ENCODE assay signal across 15 cellular contexts in the genomic region with DNA sequence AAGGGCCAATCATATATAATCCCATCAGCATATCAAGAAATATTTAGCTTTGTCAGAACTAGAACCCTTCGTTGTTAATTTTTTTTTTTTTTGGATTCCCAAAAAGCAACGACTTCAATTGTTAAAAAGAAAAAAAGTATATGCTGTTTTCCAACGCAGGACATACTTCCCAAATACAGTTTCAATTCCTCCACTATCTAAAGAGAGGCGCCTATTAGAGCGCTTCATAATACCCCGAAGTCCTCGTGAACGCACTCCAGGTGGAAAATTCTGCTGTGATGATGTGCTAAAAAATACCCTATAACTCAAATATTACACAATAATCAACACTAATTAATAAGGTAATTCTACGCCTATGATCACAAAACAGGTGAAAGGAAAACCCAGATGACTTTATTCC. TPM values are rescaled to one million over a fixed set of nuclear protein-coding genes. Genes with fewer than 3 reads are reported as not detected.
A peak's percentile ranks its signal among the peaks of the same experiment; 100 is the strongest.
DNase-seq lines count a peak whose midpoint lies in the region; ATAC-seq and TF ChIP-seq lines count a peak whose summit lies in the region.
"Had no signal": no experiment of that assay in that cellular context is flagged by ENCODE, and none has a peak within 500 bp of the region (broad histone marks: within the 10 kb centered on the region; RNA-seq: fewer than 3 reads in every experiment).

No MANE protein-coding gene starts in this region.

- intact Hi-C loops in CD4-positive, alpha-beta memory T cell (cut with micrococcal nuclease), result no loop called here
- intact Hi-C loops in psoas muscle (cut with DNase I), result no loop called here

- H3K27me3 ChIP-seq in CD4-positive, alpha-beta memory T cell (ENCODE audit: insufficient read depth, low read length), result no peaks in the 10 kb centered on the region
- H3K27me3 ChIP-seq in psoas muscle (ENCODE audit: insufficient read depth in 3 of 3, low read length in 2 of 3), result no peaks in the 10 kb centered on the region
- H3K27me3 ChIP-seq: SJSA1 had no signal

- DNase-seq in CD4-positive, alpha-beta memory T cell, result no peak
- no peak for DNase-seq in activated naive CD8-positive, alpha-beta T cell treated with anti-CD3 and anti-CD28 coated beads, Interleukin-2, amount 50 U/mL, for 24 hours
- no peak for DNase-seq in naive B cell
- DNase-seq in stimulated activated CD8-positive, alpha-beta memory T cell treated with anti-CD3 and anti-CD28 coated beads, Interleukin-4, amount 100 ng/mL, for 48 hours, result no peak
- DNase-seq in psoas muscle, result no peak
- no peak for DNase-seq in EL
- DNase-seq: activated CD4-positive, alpha-beta T cell treated with anti-CD3 and anti-CD28 coated beads for 4 hours; foreskin fibroblast; NCI-H1694; NCI-H526; occipital lobe had no signal

- no peak for ATAC-seq in activated naive CD8-positive, alpha-beta T cell treated with anti-CD3 and anti-CD28 coated beads, Interleukin-2, amount 50 U/mL, for 24 hours
- ATAC-seq in naive B cell (ENCODE audit: low read depth in 2 of 2) (no peak), GM21619 (IDR thresholded peaks at IDR 0.05; ENCODE audit: unreplicated experiment) (no peak), psoas muscle (no peak)

- no peaks in the 10 kb centered on the region for H3K9me3 ChIP-seq in CD4-positive, alpha-beta memory T cell (ENCODE audit: control insufficient read depth in 1 of 2, low read length in 2 of 2)
- H3K9me3 ChIP-seq in psoas muscle, result no peaks in the 10 kb centered on the region

- H3K27me3 Mint-ChIP-seq in CD4-positive, alpha-beta memory T cell, result no peaks in the 10 kb centered on the region
- H3K27me3 Mint-ChIP-seq in activated naive CD8-positive, alpha-beta T cell treated with anti-CD3 and anti-CD28 coated beads, Interleukin-2, amount 50 U/mL, for 24 hours, result no peaks in the 10 kb centered on the region
- no peaks in the 10 kb centered on the region for H3K27me3 Mint-ChIP-seq in naive B cell
- H3K27me3 Mint-ChIP-seq: dendritic cell treated with granulocyte-macrophage colony-stimulating factor and Interleukin-4, amounts not matched to agents 40 ng/mL and 50 ng/mL, for 4 days had no signal

- H3K9me3 Mint-ChIP-seq in CD4-positive, alpha-beta memory T cell, result no peaks in the 10 kb centered on the region
- no peaks in the 10 kb centered on the region for H3K9me3 Mint-ChIP-seq in activated naive CD8-positive, alpha-beta T cell treated with anti-CD3 and anti-CD28 coated beads, Interleukin-2, amount 50 U/mL, for 24 hours
- H3K9me3 Mint-ChIP-seq in naive B cell, result no peaks in the 10 kb centered on the region
- H3K9me3 Mint-ChIP-seq: dendritic cell treated with granulocyte-macrophage colony-stimulating factor and Interleukin-4, amounts not matched to agents 40 ng/mL and 50 ng/mL, for 4 days had no signal

- H3K4me1 Mint-ChIP-seq in CD4-positive, alpha-beta memory T cell, result peaks cover 48 to 75% (median 58%) of the 10 kb centered on the region in 4 donors
- peaks cover 75% of the 10 kb centered on the region for H3K4me1 Mint-ChIP-seq in activated naive CD8-positive, alpha-beta T cell treated with anti-CD3 and anti-CD28 coated beads, Interleukin-2, amount 50 U/mL, for 24 hours
- H3K4me1 Mint-ChIP-seq in naive B cell, result peaks cover 51 to 83% (median 69%) of the 10 kb centered on the region in 3 donors

- H3K4me3 ChIP-seq in CD4-positive, alpha-beta memory T cell (ENCODE audit: low read length in 2 of 2), result no peak overlapping the region
- no peak overlapping the region for H3K4me3 ChIP-seq in psoas muscle
- H3K4me3 ChIP-seq: SJSA1 had no signal

- CTCF ChIA-PET in CD4-positive, alpha-beta memory T cell (lab: Charles Lee; ENCODE audit: partially characterized antibody), result interaction anchor here (0.7 to 1.6 kb wide), 5 partner anchors 8 to 74 kb away, joined by 3 to 7 read pairs (median 3); no protein-coding TSS in a partner anchor

- POLR2A ChIA-PET in CD4-positive, alpha-beta memory T cell (lab: Charles Lee; ENCODE audit: partially characterized antibody), result interaction anchor here (0.8 to 2.5 kb wide), 9 partner anchors 9 to 65 kb away, joined by 3 to 14 read pairs (median 6); a partner anchor contains a TSS

- H3K4me3 Mint-ChIP-seq in CD4-positive, alpha-beta memory T cell, result peak overlapping the region in 5 of 8 donors; percentile 17 to 66 (median 52)
- no peak overlapping the region for H3K4me3 Mint-ChIP-seq in activated naive CD8-positive, alpha-beta T cell treated with anti-CD3 and anti-CD28 coated beads, Interleukin-2, amount 50 U/mL, for 24 hours
- H3K4me3 Mint-ChIP-seq in naive B cell, result peak overlapping the region in 7 of 8 donors; percentile 2 to 74 (median 27)
- H3K4me3 Mint-ChIP-seq: dendritic cell treated with granulocyte-macrophage colony-stimulating factor and Interleukin-4, amounts not matched to agents 40 ng/mL and 50 ng/mL, for 4 days had no signal

- no peaks in the 10 kb centered on the region for H3K36me3 ChIP-seq in CD4-positive, alpha-beta memory T cell (ENCODE audit: insufficient read depth, low read length)
- H3K36me3 ChIP-seq in psoas muscle (ENCODE audit: insufficient read depth in 1 of 2, low read depth in 1 of 2), result no peaks in the 10 kb centered on the region

- TF ChIP-seq CTCF in 22Rv1 (IDR thresholded peaks at IDR 0.05) (no peak), psoas muscle (IDR thresholded peaks at IDR 0.05) (no peak)

- H3K27ac ChIP-seq in 22Rv1 (peak overlapping the region; percentile 16), psoas muscle (no peak overlapping the region)
- H3K27ac ChIP-seq in CD4-positive, alpha-beta memory T cell (ENCODE audit: low read depth, low read length), result no peak overlapping the region
- H3K27ac ChIP-seq: SJSA1 had no signal

- 50 to 64% (median 53%) methylated on average over 9 of the region's 9 CpGs for WGBS in psoas muscle, 3 donors

- peaks cover 18 to 22% of the 10 kb centered on the region in 2 donors for H3K36me3 Mint-ChIP-seq in CD4-positive, alpha-beta memory T cell
- peaks cover 21% of the 10 kb centered on the region for H3K36me3 Mint-ChIP-seq in activated naive CD8-positive, alpha-beta T cell treated with anti-CD3 and anti-CD28 coated beads, Interleukin-2, amount 50 U/mL, for 24 hours (ENCODE audit: low read depth)
- H3K36me3 Mint-ChIP-seq in naive B cell, result peaks cover 5 to 10% of the 10 kb centered on the region in 2 donors

- peaks cover 86% of the 10 kb centered on the region for H3K4me1 ChIP-seq in CD4-positive, alpha-beta memory T cell (ENCODE audit: insufficient read depth, low read length)
- peaks cover 62% of the 10 kb centered on the region for H3K4me1 ChIP-seq in psoas muscle
- H3K4me1 ChIP-seq: SJSA1 had no signal

- peak overlapping the region in 6 of 7 donors; percentile 55 to 93 (median 68) for H3K27ac Mint-ChIP-seq in CD4-positive, alpha-beta memory T cell
- H3K27ac Mint-ChIP-seq in activated naive CD8-positive, alpha-beta T cell treated with anti-CD3 and anti-CD28 coated beads, Interleukin-2, amount 50 U/mL, for 24 hours, result peak overlapping the region; percentile 31
- peak overlapping the region; percentile 28 to 95 (median 79) for H3K27ac Mint-ChIP-seq in naive B cell
- H3K27ac Mint-ChIP-seq: dendritic cell treated with granulocyte-macrophage colony-stimulating factor and Interleukin-4, amounts not matched to agents 40 ng/mL and 50 ng/mL, for 4 days had no signal

RNA-seq across cellular contexts. Expression of a gene that starts 20.8 kb away (rescaled TPM):
- 100 to 1,000 TPM; 102 to 107 TPM for total RNA-seq in CD4-positive, alpha-beta memory T cell
- 10 to 100 TPM; 47.9 to 54.8 TPM for polyA plus RNA-seq in CD4-positive, alpha-beta memory T cell
- polyA plus RNA-seq in naive B cell (ENCODE audit: low read depth in 6 of 6) (10 to 100 TPM; 45.6 to 53.9 (median 50.9) TPM), psoas muscle (10 to 100 TPM; 32.7 to 67.2 (median 38.1) TPM)
- 10 to 100 TPM; 34.2 to 85.5 (median 50.4) TPM for total RNA-seq in psoas muscle
